In the genomic region with DNA sequence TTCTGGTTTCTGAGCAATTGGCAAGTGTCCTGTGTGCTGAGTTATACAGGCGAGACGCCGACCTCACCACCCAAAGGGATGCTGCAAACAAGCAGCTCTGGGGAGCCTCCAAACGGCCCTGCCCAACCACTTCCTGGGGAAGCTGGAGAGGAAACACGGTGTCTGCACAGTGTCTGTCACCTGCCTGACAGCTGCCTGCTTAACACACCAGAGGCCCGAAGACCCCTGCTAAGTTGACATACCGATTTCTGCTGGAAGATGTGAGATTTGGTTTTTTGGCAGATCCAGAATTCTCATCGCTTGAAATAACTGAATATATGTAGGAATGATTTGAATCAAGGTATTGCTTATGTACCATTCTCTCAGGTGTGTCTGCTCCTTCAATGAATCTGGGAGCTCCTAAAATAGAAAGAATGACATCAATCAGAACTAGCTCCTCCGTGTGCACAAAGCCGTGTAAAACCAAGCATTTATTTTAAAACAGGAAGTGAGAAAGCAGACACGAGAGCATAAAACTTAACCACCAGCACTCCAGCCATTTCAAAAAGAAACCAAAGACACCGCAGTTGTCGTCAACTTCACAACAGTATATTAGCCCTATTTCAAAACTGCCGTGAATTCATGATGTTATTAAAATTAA, we compare ENCODE assay signal across 9 cellular contexts. TPM values are rescaled to one million over a fixed set of nuclear protein-coding genes. Genes with fewer than 3 reads are reported as not detected.
DNase-seq lines count a peak whose midpoint lies in the region; TF ChIP-seq lines count a peak whose summit lies in the region.
"Had no signal": no experiment of that assay in that cellular context is flagged by ENCODE, and none has a peak within 500 bp of the region (broad histone marks: within the 10 kb centered on the region; RNA-seq: fewer than 3 reads in every experiment).

No MANE protein-coding gene starts in this region.

- H3K27me3 ChIP-seq in GM23248 (replicated peaks; ENCODE audit: insufficient read depth) = no peaks in the 10 kb centered on the region
- no peaks in the 10 kb centered on the region for H3K27me3 ChIP-seq in HAP-1 (ENCODE audit: low read depth)

- H3K9me3 ChIP-seq in GM23248 (ENCODE audit: low read depth) (no peaks in the 10 kb centered on the region), HAP-1 (no peaks in the 10 kb centered on the region)

- peak overlapping the region; percentile 66 for H3K4me2 ChIP-seq in GM23248 (ENCODE audit: unreplicated experiment)

- peaks cover 14% of the 10 kb centered on the region; the same call in 1 of the 2 replicates for H3K36me3 ChIP-seq in GM23248 (ENCODE audit: low read depth)
- H3K36me3 ChIP-seq in HAP-1 (replicated peaks) = no peaks in the 10 kb centered on the region

- CTCF ChIA-PET in GM10248 (lab: Yijun Ruan, JAX) = interaction anchor here (0.8 to 6.0 kb wide), 8 partner anchors 9 to 91 kb away, joined by 3 to 44 read pairs (median 6); no protein-coding TSS in a partner anchor

- TF ChIP-seq CTCF in GM10248 (IDR thresholded peaks at IDR 0.05; ENCODE audit: control extremely low read depth, extremely low read depth, low read depth, missing control alignments) = no peak
- TF ChIP-seq CTCF in fibroblast of pulmonary artery (IDR thresholded peaks at IDR 0.05; ENCODE audit: low read length, missing control alignments) = no peak

- H3K4me1 ChIP-seq in GM23248 (ENCODE audit: insufficient read depth) (peaks cover 33% of the 10 kb centered on the region), HAP-1 (peaks cover 6% of the 10 kb centered on the region)

- POLR2A ChIA-PET in GM10248 (lab: Yijun Ruan, JAX) = no interaction called here

- no peaks in the 10 kb centered on the region for H3K79me2 ChIP-seq in GM23248 (ENCODE audit: insufficient read depth)

- H3F3A ChIP-seq in GM23248 (ENCODE audit: insufficient read depth) = peaks cover 23% of the 10 kb centered on the region

- H3K4me3 ChIP-seq in GM23248 (peak overlapping the region; percentile 29), fibroblast of pulmonary artery (replicated peaks; ENCODE audit: low read depth, low read length) (no peak overlapping the region), HAP-1 (no peak overlapping the region)

- H2AFZ ChIP-seq in GM23248 = peak overlapping the region; percentile 48

- H3K9ac ChIP-seq in GM23248 = peak overlapping the region; percentile 23; the same call in 1 of the 2 replicates

- DNase-seq in GM10248 (ENCODE audit: extremely low spot score) (peak; percentile 75), GM23248 (peak; percentile 94), MV-4-11 (lab: John Stamatoyannopoulos, UW) (peak; percentile 90), fibroblast of pulmonary artery (ENCODE audit: low read depth) (peak; percentile 50), HAP-1 (ENCODE audit: low spot score in 2 of 2) (no peak), COLO668 (lab: John Stamatoyannopoulos, UW; ENCODE audit: unreplicated experiment) (no peak)
- peak in 2 of 3 experiments; percentile 42 to 52 for DNase-seq in activated CD8-positive, alpha-beta memory T cell treated with anti-CD3 and anti-CD28 coated beads for 48 hours (ENCODE audit: low read depth in 2 of 3, low spot score in 2 of 3)
- peak; percentile 41 to 58 (median 49) for DNase-seq in stimulated activated CD4-positive, alpha-beta T cell treated with anti-CD3 and anti-CD28 coated beads, Interleukin-12 subunit alpha, Interleukin-12 subunit beta, amount 100 ng/mL, for 48 hours (ENCODE audit: low read depth in 2 of 3, low spot score in 1 of 3)

- H4K20me1 ChIP-seq in GM23248 (ENCODE audit: insufficient read depth) = no peaks in the 10 kb centered on the region

- WGBS in GM23248 (ENCODE audit: low coverage in 1 of 2, low lambda C conversion rate in 2 of 2, missing lambda C conversion rate in 2 of 2), 2 experiments = 2 to 5% methylated on average over 14 of the region's 14 CpGs

- peak overlapping the region; percentile 57 for H3K27ac ChIP-seq in GM23248

- in situ Hi-C loops in GM23248 (cut with MboI) = no loop called here
- in situ Hi-C loops in HAP-1 (cut with MboI; ENCODE audit: low sequenced_read_pairs) = no loop called here

- no peaks in the 10 kb centered on the region for H3K9me2 ChIP-seq in GM23248 (ENCODE audit: insufficient read depth)

RNA-seq across cellular contexts. Expression of gene LRRC2, which starts 27.2 kb away (rescaled TPM):
- total RNA-seq in GM23248 (2014; rRNA removed; shearing (Covaris generic)) = 10.6 and 10.8 TPM in 2 replicates
- polyA plus RNA-seq in GM23248 (2016; fragmentation: Nextera tagmentation; extraction: Ambion mirVana) = 16.7 and 17.7 TPM in 2 replicates

RNA-seq across cellular contexts. Expression of gene RTP3, which starts 41.1 kb away (rescaled TPM):
- not detected in 2 replicates for total RNA-seq in GM23248 (2014; rRNA removed; shearing (Covaris generic))
- not detected in 2 replicates for polyA plus RNA-seq in GM23248 (2016; fragmentation: Nextera tagmentation; extraction: Ambion mirVana)
- total RNA-seq: T-helper 1 cell treated with Interleukin-12 subunit alpha and Interleukin-12 subunit beta and Interleukin-4 antibody, amounts not matched to agents 30 ng/mL and 1 ng/mL, for 36 hours had no signal

Comparison
In these comparisons a context has a peak if more than half of its experiments do, and no peak if none do; other contexts are left out.
1. DNase-seq: peak in GM10248 (single experiment), GM23248 (single experiment), MV-4-11 (single experiment), activated CD8-positive, alpha-beta memory T cell treated with anti-CD3 and anti-CD28 coated beads for 48 hours (2 of 3), fibroblast of pulmonary artery (single experiment) and stimulated activated CD4-positive, alpha-beta T cell treated with anti-CD3 and anti-CD28 coated beads, Interleukin-12 subunit alpha, Interleukin-12 subunit beta, amount 100 ng/mL, for 48 hours (3 of 3); none in HAP-1 (0 of 2) and COLO668 (single experiment).